In the genomic region with DNA sequence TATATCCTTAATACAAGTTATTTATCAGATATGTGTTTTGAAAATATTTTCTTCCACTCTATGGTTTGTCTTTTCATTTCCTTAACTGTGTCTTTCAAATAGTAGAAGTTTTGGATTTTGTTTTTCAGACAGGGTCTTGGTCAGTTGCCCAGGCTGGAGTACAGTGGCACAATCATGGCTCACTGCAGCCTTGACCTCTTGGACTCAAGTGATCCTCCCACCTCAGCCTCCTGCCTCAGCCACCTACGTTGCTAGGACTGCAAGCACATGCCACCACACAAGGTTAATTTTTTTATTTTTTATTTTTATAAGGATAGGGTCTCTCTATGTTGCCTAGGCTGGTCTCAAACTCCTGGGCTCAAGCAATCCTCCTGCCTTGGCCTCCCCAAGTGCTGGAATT, we compare ENCODE assay signal across 12 cellular contexts. TPM values are rescaled to one million over a fixed set of nuclear protein-coding genes. Genes with fewer than 3 reads are reported as not detected.
DNase-seq lines count a peak whose midpoint lies in the region; ATAC-seq, FAIRE-seq and TF ChIP-seq lines count a peak whose summit lies in the region.
"Not testable (repeated sequence)": the region's sequence is repeated elsewhere in the genome, so short reads cannot be mapped to it uniquely, and the experiment has no call there.
"Had no signal": no experiment of that assay in that cellular context is flagged by ENCODE, and none has a peak within 500 bp of the region (broad histone marks: within the 10 kb centered on the region; RNA-seq: fewer than 3 reads in every experiment).

No MANE protein-coding gene starts in this region.

- H3K9me3 ChIP-seq in A549, sigmoid colon, stomach: not testable (repeated sequence)

- not testable (repeated sequence) for H3K4me3 Mint-ChIP-seq in WTC11; activated T-cell treated with anti-CD3 and anti-CD28 coated beads, Interleukin-2, amount 50 U/mL, for 24 hours

- CTCF ChIA-PET in A549 (lab: Yijun Ruan, JAX), result interaction anchor here (2.9 kb wide), 2 partner anchors 7 to 12 kb away, joined by 17 to 27 read pairs; no protein-coding TSS in a partner anchor
- CTCF ChIA-PET in WTC11 (lab: Charles Lee), result not testable (repeated sequence)

- not testable (repeated sequence) for H3K9me3 Mint-ChIP-seq in WTC11; activated T-cell treated with anti-CD3 and anti-CD28 coated beads, Interleukin-2, amount 50 U/mL, for 24 hours

- not testable (repeated sequence) for H3K4me1 Mint-ChIP-seq in WTC11; activated T-cell treated with anti-CD3 and anti-CD28 coated beads, Interleukin-2, amount 50 U/mL, for 24 hours (ENCODE audit: low read depth)

- FAIRE-seq in A549 (lab: Jason Lieb, UNC), result not testable (repeated sequence)

- not testable (repeated sequence) for H3K27me3 Mint-ChIP-seq in WTC11 (ENCODE audit: low read depth)
- peaks cover 11% of the 10 kb centered on the region for H3K27me3 Mint-ChIP-seq in activated T-cell treated with anti-CD3 and anti-CD28 coated beads, Interleukin-2, amount 50 U/mL, for 24 hours

- TF ChIP-seq CTCF in A549 (IDR thresholded peaks at IDR 0.05); WTC11 (IDR thresholded peaks at IDR 0.05); sigmoid colon (IDR thresholded peaks at IDR 0.05); stomach (IDR thresholded peaks at IDR 0.05): not testable (repeated sequence)

- 64% methylated on average over 1 of the region's 1 CpG for WGBS in A549 (ENCODE audit: missing lambda C conversion rate)
- WGBS in sigmoid colon, 2 donors, result 73 to 86% methylated on average over 1 of the region's 1 CpG
- WGBS in stomach, 5 donors, result 72 to 88% (median 84%) methylated on average over 1 of the region's 1 CpG

- intact Hi-C loops in left cardiac atrium (cut with DNase I); left colon (cut with DNase I, micrococcal nuclease); sigmoid colon (cut with DNase I); stomach (cut with DNase I; ENCODE audit: low total_unique reads): not testable (repeated sequence)

- not testable (repeated sequence) for H3K36me3 Mint-ChIP-seq in WTC11; activated T-cell treated with anti-CD3 and anti-CD28 coated beads, Interleukin-2, amount 50 U/mL, for 24 hours (ENCODE audit: low read depth)

- H3K27ac Mint-ChIP-seq in WTC11; activated T-cell treated with anti-CD3 and anti-CD28 coated beads, Interleukin-2, amount 50 U/mL, for 24 hours: not testable (repeated sequence)

- peak overlapping the region; percentile 7; the same call in 2 of the 3 replicates for H3K4me2 ChIP-seq in A549

- H3K4me3 ChIP-seq in A549, sigmoid colon, stomach: not testable (repeated sequence)

- H3K27me3 ChIP-seq in sigmoid colon, stomach: not testable (repeated sequence)

- not testable (repeated sequence) for TF ChIP-seq POLR2A in A549 (IDR thresholded peaks at IDR 0.05; ENCODE audit: low read length); sigmoid colon (IDR thresholded peaks at IDR 0.05); stomach (IDR thresholded peaks at IDR 0.05)

- TF ChIP-seq RAD21 in A549 (conservative IDR thresholded peaks at IDR 0.05 in 1 of 2, IDR thresholded peaks at IDR 0.05 in 1 of 2), result not testable (repeated sequence)

- DNase-seq in A549 (ENCODE audit: low read depth in 1 of 2, low spot score in 1 of 2), result not testable (repeated sequence)
- peak; percentile 3 for DNase-seq in WTC11 (ENCODE audit: low spot score)
- peak; percentile 14 for DNase-seq in activated T-cell treated with anti-CD3 and anti-CD28 coated beads, Interleukin-2, amount 50 U/mL, for 24 hours
- peak; percentile 6 for DNase-seq in left cardiac atrium
- DNase-seq in left colon, result peak; percentile 3 to 24
- DNase-seq in mesenteric fat pad (ENCODE audit: low spot score), result peak; percentile 80
- DNase-seq in sigmoid colon, result peak; percentile 53
- peak; percentile 23 for DNase-seq in stomach

- peaks cover 57% of the 10 kb centered on the region for H3K4me1 ChIP-seq in A549
- H3K4me1 ChIP-seq in sigmoid colon, stomach: not testable (repeated sequence)

- not testable (repeated sequence) for ATAC-seq in A549, WTC11, left cardiac atrium, left colon

- not testable (repeated sequence) for TF ChIP-seq EP300 in A549 (IDR thresholded peaks at IDR 0.05); sigmoid colon (IDR thresholded peaks at IDR 0.05); stomach (IDR thresholded peaks at IDR 0.05)

- POLR2A ChIA-PET in A549 (lab: Yijun Ruan, JAX); WTC11 (lab: Charles Lee): not testable (repeated sequence)

- not testable (repeated sequence) for H3K36me3 ChIP-seq in sigmoid colon, stomach

- H3K27ac ChIP-seq in A549, result peak overlapping the region; percentile 92 to 95
- H3K27ac ChIP-seq in sigmoid colon, stomach: not testable (repeated sequence)

TF ChIP-seq in A549, 52 proteins besides CTCF, POLR2A, EP300 and RAD21:
- TF ChIP-seq HOXB5 (CRISPR knock-in tag; IDR thresholded peaks at IDR 0.05) (peak; percentile 49; the same call in 1 of the 2 replicates), FOSB (CRISPR knock-in tag; IDR thresholded peaks at IDR 0.05) (0 out of 2 replicates have a peak, but pooled peaks have one; percentile 35), HOXA7 (CRISPR knock-in tag; IDR thresholded peaks at IDR 0.05) (peak; percentile 55; the same call in 1 of the 2 replicates)

RNA-seq across cellular contexts. Expression of gene GPRIN2, which starts 24.2 kb away (rescaled TPM):
- 8.8 and 9.4 TPM in 2 replicates for polyA plus RNA-seq in A549 (2011; rRNA removed)
- 17.3 and 29.5 TPM in 2 replicates for polyA plus RNA-seq in A549 (2012; cell fraction: cytosol; rRNA removed)
- polyA plus RNA-seq in A549 (2012; cell fraction: nucleus; rRNA removed), result 62.0 and 88.1 TPM in 2 replicates
- 25.8 to 29.9 TPM (median 28.6 TPM) in 3 replicates for polyA plus RNA-seq in A549 (2017; fragmentation: RNase III; extraction: RNeasy Plus Mini Kit Qiagen cat#74134 plus additional on column Dnase treatment)
- polyA minus RNA-seq in A549 (2011; rRNA and poly(A)+ RNA removed), result 14.3 and 17.6 TPM in 2 replicates
- 17.5 to 22.5 TPM (median 20.9 TPM) in 3 replicates for total RNA-seq in WTC11 (2021)
- not detected for total RNA-seq in left cardiac atrium
- total RNA-seq in left colon, result 10 to 100 TPM; 35.9 to 56.7 TPM
- not detected for total RNA-seq in mesenteric fat pad
- total RNA-seq in sigmoid colon, result 1 to 10 TPM in 1 of 4 donors, under 1 TPM in 2, not detected in 1; 0.16 to 1.4 (median 0.27) TPM
- 10 to 100 TPM; 21.7 to 30.0 (median 21.8) TPM for polyA plus RNA-seq in sigmoid colon
- total RNA-seq in stomach, result 10 to 100 TPM in 4 of 5 donors, 1 to 10 TPM in 1; 3.5 to 27.8 (median 15.2) TPM
- polyA plus RNA-seq in stomach, result 10 to 100 TPM in 1 of 3 donors, 1 to 10 TPM in 2; 5.0 to 10.8 (median 5.0) TPM
- total RNA-seq: CD4-positive, alpha-beta memory T cell; G401; H4 had no signal
- polyA plus RNA-seq: CD4-positive, alpha-beta memory T cell had no signal

RNA-seq across cellular contexts. Expression of gene SYT15, which starts 46.7 kb away (rescaled TPM):
- polyA plus RNA-seq in A549 (2011; rRNA removed) (3.3 and 3.5 TPM in 2 replicates), A549 (2017; fragmentation: RNase III; extraction: RNeasy Plus Mini Kit Qiagen cat#74134 plus additional on column Dnase treatment) (2.8 to 3.6 TPM (median 3.2 TPM) in 3 replicates), sigmoid colon (1 to 10 TPM; 1.2 to 1.7 (median 1.2) TPM), stomach (under 1 TPM; 0.12 to 0.95 (median 0.92) TPM)
- polyA plus RNA-seq in A549 (2012; cell fraction: cytosol; rRNA removed), result 3.5 and 4.3 TPM in 2 replicates
- polyA plus RNA-seq in A549 (2012; cell fraction: nucleus; rRNA removed), result 4.5 and 4.8 TPM in 2 replicates
- 4.1 and 5.5 TPM in 2 replicates for polyA minus RNA-seq in A549 (2011; rRNA and poly(A)+ RNA removed)
- total RNA-seq in WTC11 (2021) (1.2 to 1.6 TPM (median 1.5 TPM) in 3 replicates), left cardiac atrium (1 to 10 TPM; 4.6 to 4.9 TPM), left colon (1 to 10 TPM; 1.4 to 2.2 TPM), mesenteric fat pad (6.3 TPM), sigmoid colon (1 to 10 TPM in 2 of 4 donors, under 1 TPM in 2; 0.81 to 1.4 (median 1.0) TPM), stomach (10 to 100 TPM in 1 of 5 donors, 1 to 10 TPM in 1, under 1 TPM in 1, not detected in 2; 0.29 to 85.8 (median 2.9) TPM)
- total RNA-seq: G401, GM23338 had no signal
